In the genomic region with DNA sequence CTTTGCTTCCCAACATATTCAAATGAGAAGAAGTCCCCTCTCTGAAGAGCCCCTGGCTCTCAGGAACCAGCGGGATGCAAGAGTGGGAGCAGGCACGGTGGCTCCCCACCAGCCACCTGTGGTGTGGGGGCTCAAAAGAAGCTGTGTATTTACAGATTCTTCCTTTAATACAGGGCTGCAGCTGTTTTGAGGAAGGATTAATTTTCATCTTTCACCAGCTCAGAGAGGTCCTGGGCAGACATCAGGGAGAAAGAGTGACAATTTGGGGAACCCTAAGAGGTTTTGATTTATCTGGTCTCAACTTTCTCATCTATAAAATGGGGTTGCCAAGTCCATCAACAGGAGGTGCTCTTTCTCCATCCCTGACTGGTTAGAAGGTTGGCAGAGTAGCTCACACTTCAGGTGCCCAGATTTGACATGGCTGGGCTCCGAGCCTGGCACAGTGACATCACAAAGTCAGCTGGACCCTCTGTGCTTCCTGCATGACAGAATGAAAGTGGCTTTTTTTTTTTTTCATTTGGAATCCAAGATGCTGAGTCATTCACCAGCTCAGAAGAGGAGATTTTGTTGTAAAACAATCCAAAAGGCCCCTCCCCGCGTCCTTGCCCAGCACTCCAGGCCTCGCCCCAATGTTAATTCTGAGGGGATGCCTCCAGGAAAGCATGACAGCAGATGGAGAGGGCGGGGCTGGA, we compare ENCODE assay signal across 8 cellular contexts. TPM values are rescaled to one million over a fixed set of nuclear protein-coding genes. Genes with fewer than 3 reads are reported as not detected.
DNase-seq lines count a peak whose midpoint lies in the region; ATAC-seq and TF ChIP-seq lines count a peak whose summit lies in the region.

No MANE protein-coding gene starts in this region.

- BruUV-seq in PC-3 (replicated peaks; lab: Mats Ljungman, UMichigan) = no TSS peak

- no peaks in the 10 kb centered on the region for H3K9me3 ChIP-seq in PC-3 (ENCODE audit: low read length)
- no peaks in the 10 kb centered on the region for H3K9me3 ChIP-seq in thoracic aorta

- H3K4me1 ChIP-seq in PC-3 (ENCODE audit: insufficient read depth, low read length) (peaks cover 13% of the 10 kb centered on the region), thoracic aorta (ENCODE audit: control insufficient read depth in 1 of 2, low read depth in 2 of 2) (peaks cover 0 to 13% of the 10 kb centered on the region in 2 donors)

- H2AFZ ChIP-seq in PC-3 (ENCODE audit: low read length) = no peak overlapping the region

- peak; percentile 47 for DNase-seq in DMS53 (lab: John Stamatoyannopoulos, UW)
- DNase-seq in DMS53 treated with DMSO at 0.1 percent for 48 hours (lab: John Stamatoyannopoulos, UW; ENCODE audit: unreplicated experiment) = no peak
- DNase-seq in PC-3 = peak; percentile 99
- peak; percentile 94 for DNase-seq in fibroblast of pulmonary artery (ENCODE audit: low read depth)
- DNase-seq in thoracic aorta (ENCODE audit: low spot score) = peak; percentile 55
- no peak for DNase-seq in stimulated activated CD4-positive, alpha-beta T cell treated with anti-CD3 and anti-CD28 coated beads, Interleukin-12 subunit alpha, Interleukin-12 subunit beta, amount 100 ng/mL, for 4 hours
- no peak for DNase-seq in NCI-H1436 (lab: John Stamatoyannopoulos, UW)

- no peaks in the 10 kb centered on the region for H3K9me2 ChIP-seq in PC-3 (replicated peaks; ENCODE audit: low read length)

- intact Hi-C loops in PC-3 (cut with micrococcal nuclease) = loop anchor here (1.0 to 2.0 kb wide), 6 partner anchors 104 to 470 kb away; no protein-coding TSS in a partner anchor

- CTCF ChIA-PET in PC-3 (lab: Charles Lee) = interaction anchor here (0.6 to 1.6 kb wide), 13 partner anchors 16 to 510 kb away, joined by 3 to 12 read pairs (median 3); a partner anchor contains a TSS

- H3F3A ChIP-seq in PC-3 (ENCODE audit: low read length, unreplicated experiment) = no peaks in the 10 kb centered on the region

- POLR2A ChIA-PET in PC-3 (lab: Charles Lee; ENCODE audit: unreplicated experiment) = interaction anchor here (0.5 to 0.6 kb wide), 4 partner anchors 64 to 416 kb away, joined by 5 to 15 read pairs (median 10); no protein-coding TSS in a partner anchor

- H3K27me3 ChIP-seq in PC-3 (ENCODE audit: low read length) (no peaks in the 10 kb centered on the region), thoracic aorta (replicated peaks; ENCODE audit: insufficient read depth) (no peaks in the 10 kb centered on the region)

- H3K4me2 ChIP-seq in PC-3 (ENCODE audit: low read length) = 0 out of 2 replicates have a peak overlapping the region, but pooled peaks have one; percentile 2

- peak; percentile 92 for TF ChIP-seq CTCF in PC-3 (conservative IDR thresholded peaks at IDR 0.05; ENCODE audit: low read depth, low read length)
- TF ChIP-seq CTCF in fibroblast of pulmonary artery (IDR thresholded peaks at IDR 0.05; ENCODE audit: low read length, missing control alignments) = peak; percentile 14
- no peak for TF ChIP-seq CTCF in thoracic aorta (IDR thresholded peaks at IDR 0.05)

- no peaks in the 10 kb centered on the region for H3K36me3 ChIP-seq in PC-3 (ENCODE audit: low read depth, low read length)
- H3K36me3 ChIP-seq in thoracic aorta = no peaks in the 10 kb centered on the region

- no peak overlapping the region for H3K4me3 ChIP-seq in PC-3 (ENCODE audit: low read length)
- no peak overlapping the region for H3K4me3 ChIP-seq in fibroblast of pulmonary artery (replicated peaks; ENCODE audit: low read depth, low read length)
- H3K4me3 ChIP-seq in thoracic aorta = no peak overlapping the region

- no peaks in the 10 kb centered on the region for H4K20me1 ChIP-seq in PC-3 (ENCODE audit: low read length)

- H3K27ac ChIP-seq in PC-3 (ENCODE audit: low read length) = peak overlapping the region; percentile 62
- peak overlapping the region in 1 of 2 donors; percentile 43 for H3K27ac ChIP-seq in thoracic aorta

- no peaks in the 10 kb centered on the region for H3K79me2 ChIP-seq in PC-3 (ENCODE audit: low read length)

- ATAC-seq in PC-3 (peak; percentile 88), thoracic aorta (ENCODE audit: insufficient number of reproducible peaks, low FRiP score, low read depth) (peak; percentile 88), HG03354 (IDR thresholded peaks at IDR 0.05; ENCODE audit: poor library complexity, severe bottlenecking, unreplicated experiment) (no peak)

- H3K9ac ChIP-seq in PC-3 (ENCODE audit: low read length) = peak overlapping the region; percentile 52

RNA-seq across cellular contexts. Expression of a gene that starts 15.5 kb away (rescaled TPM):
- 26.8 and 27.9 TPM in 2 replicates for total RNA-seq in PC-3 (2014; rRNA removed)
- total RNA-seq in thoracic aorta = 10 to 100 TPM in 1 of 2 donors, 1 to 10 TPM in 1; 6.6 to 13.5 TPM

Comparison
In these comparisons a context has a peak if more than half of its experiments do, and no peak if none do; other contexts are left out.
1. DNase-seq: peak in DMS53 (single experiment), PC-3 (single experiment), fibroblast of pulmonary artery (single experiment) and thoracic aorta (single experiment); none in DMS53 treated with DMSO at 0.1 percent for 48 hours (single experiment), stimulated activated CD4-positive, alpha-beta T cell treated with anti-CD3 and anti-CD28 coated beads, Interleukin-12 subunit alpha, Interleukin-12 subunit beta, amount 100 ng/mL, for 4 hours (single experiment) and NCI-H1436 (single experiment).